ENCODE assay signal across 19 cellular contexts in the genomic region with DNA sequence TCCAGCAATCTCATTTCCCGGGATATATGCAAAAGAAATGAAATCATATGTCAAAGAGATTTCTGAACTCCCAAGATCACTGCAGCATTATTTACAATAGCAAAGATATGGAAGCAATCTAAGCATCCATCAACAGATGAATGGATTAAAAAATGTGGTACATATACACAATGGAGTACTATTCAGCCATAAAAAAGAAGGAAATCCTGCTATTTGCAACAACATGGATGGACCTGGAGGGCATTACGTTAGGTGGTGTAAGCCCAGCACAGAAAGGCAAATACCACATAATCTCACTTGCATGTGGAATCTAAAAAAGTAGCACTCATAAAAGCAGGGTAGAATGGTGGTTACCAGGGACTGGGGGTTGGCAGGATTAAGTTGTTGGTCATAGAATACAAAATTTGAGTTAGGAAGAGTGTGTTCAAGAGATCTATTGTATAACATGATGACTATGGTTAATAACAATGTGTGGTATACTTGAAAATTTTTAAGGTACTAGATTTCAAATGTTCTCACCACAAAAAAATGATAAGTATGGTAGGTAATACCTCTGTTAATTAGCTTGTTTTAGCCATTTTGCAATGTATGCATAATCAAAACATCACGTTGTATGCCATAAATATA. TPM values are rescaled to one million over a fixed set of nuclear protein-coding genes. Genes with fewer than 3 reads are reported as not detected.
DNase-seq lines count a peak whose midpoint lies in the region; ATAC-seq, FAIRE-seq and TF ChIP-seq lines count a peak whose summit lies in the region.
"Had no signal": no experiment of that assay in that cellular context is flagged by ENCODE, and none has a peak within 500 bp of the region (broad histone marks: within the 10 kb centered on the region; RNA-seq: fewer than 3 reads in every experiment).

No MANE protein-coding gene starts in this region.

- H3K27ac Mint-ChIP-seq in astrocyte (ENCODE audit: unreplicated experiment), result no peak overlapping the region
- H3K27ac Mint-ChIP-seq: CD14-positive monocyte; CD8-positive, alpha-beta T cell had no signal

- no peak for ATAC-seq in SK-N-SH treated with all-trans-retinoic acid at 6 μM for 48 hours
- ATAC-seq: A549; CD8-positive, alpha-beta T cell; GM12878; HCT116 had no signal

- H3K36me3 ChIP-seq in SK-N-SH (replicated peaks in 1 of 2; ENCODE audit: control insufficient read depth in 1 of 2, insufficient read depth in 2 of 2, low read length in 1 of 2) (no peaks in the 10 kb centered on the region), HEK293 (ENCODE audit: control insufficient read depth in 2 of 2, insufficient read depth in 1 of 2, low read length in 2 of 2) (no peaks in the 10 kb centered on the region), astrocyte (ENCODE audit: insufficient read depth, low read length) (no peaks in the 10 kb centered on the region)
- H3K36me3 ChIP-seq: BLaER1 had no signal

- DNase-seq in SK-N-SH, result no peak
- peak; percentile 18 for DNase-seq in astrocyte (ENCODE audit: low read depth)
- DNase-seq in NCI-H1048 (lab: John Stamatoyannopoulos, UW), result no peak
- DNase-seq in substantia nigra (lab: John Stamatoyannopoulos, UW), result no peak
- DNase-seq in NK-92 treated with Interleukin-12 subunit alpha and Interleukin-12 subunit beta, amount 100 ng/mL, for 24 hours (lab: John Stamatoyannopoulos, UW), result no peak
- DNase-seq: Calu3; CD8-positive, alpha-beta T cell; DMS79 treated with DMSO at 0.1 percent for 48 hours; EL; GOT3; H7 had no signal

- peaks cover 15% of the 10 kb centered on the region for H3K27me3 Mint-ChIP-seq in astrocyte (ENCODE audit: low read depth, unreplicated experiment)

- no peaks in the 10 kb centered on the region for H4K20me1 ChIP-seq in SK-N-SH (ENCODE audit: insufficient read depth)
- H4K20me1 ChIP-seq in astrocyte (ENCODE audit: insufficient read depth, low read length), result no peaks in the 10 kb centered on the region
- H4K20me1 ChIP-seq: BLaER1 had no signal

- peaks cover 5% of the 10 kb centered on the region for H3K9me3 Mint-ChIP-seq in astrocyte (ENCODE audit: unreplicated experiment)

- no peaks in the 10 kb centered on the region for H3K9me2 ChIP-seq in SK-N-SH

- H3K9ac ChIP-seq in SK-N-SH (no peak overlapping the region), astrocyte (ENCODE audit: low read length) (no peak overlapping the region)
- H3K9ac ChIP-seq: BLaER1 had no signal

- no peaks in the 10 kb centered on the region for H3K9me3 ChIP-seq in SK-N-SH
- H3K9me3 ChIP-seq in HEK293 (ENCODE audit: control insufficient read depth, insufficient read depth, low read depth, low read length), result no peaks in the 10 kb centered on the region
- H3K9me3 ChIP-seq in astrocyte (ENCODE audit: insufficient read depth, low read depth, low read length), result no peaks in the 10 kb centered on the region
- H3K9me3 ChIP-seq: BLaER1 had no signal

- no peaks in the 10 kb centered on the region for H3K4me1 Mint-ChIP-seq in astrocyte (ENCODE audit: low read depth, unreplicated experiment)
- H3K4me1 Mint-ChIP-seq: CD14-positive monocyte had no signal

- FAIRE-seq in astrocyte (lab: Jason Lieb, UNC), result no peak
- FAIRE-seq: A549, GM12878 had no signal

- whole genome bisulfite sequencing in SK-N-SH (ENCODE audit: low lambda C conversion rate), result 66% methylated on average over 3 of the region's 3 CpGs

- TF ChIP-seq CTCF in SK-N-SH (IDR thresholded peaks at IDR 0.05) (no peak), HEK293 (tag by site-specific recombination; IDR thresholded peaks at IDR 0.05) (no peak), astrocyte (IDR thresholded peaks at IDR 0.05; ENCODE audit: insufficient read depth, low read depth, low read length) (no peak)

- no peak overlapping the region for H3K4me2 ChIP-seq in SK-N-SH
- H3K4me2 ChIP-seq in astrocyte (ENCODE audit: low read length), result no peak overlapping the region
- H3K4me2 ChIP-seq: A549, BLaER1 had no signal

- H3K4me3 ChIP-seq in SK-N-SH (ENCODE audit: low read depth in 2 of 2, low read length in 1 of 2) (no peak overlapping the region), HEK293 (ENCODE audit: low read depth, low read length) (no peak overlapping the region), astrocyte (ENCODE audit: insufficient read depth, low read depth, low read length) (no peak overlapping the region)
- H3K4me3 ChIP-seq: A549, BLaER1, GM12878 had no signal

- H3K4me3 Mint-ChIP-seq in astrocyte (ENCODE audit: unreplicated experiment), result no peak overlapping the region
- H3K4me3 Mint-ChIP-seq: CD14-positive monocyte; CD8-positive, alpha-beta T cell had no signal

- peaks cover 9 to 21% of the 10 kb centered on the region in 2 experiments for H3K4me1 ChIP-seq in SK-N-SH (ENCODE audit: control insufficient read depth in 1 of 2, insufficient read depth in 2 of 2, low read depth in 1 of 2, low read length in 1 of 2)
- H3K4me1 ChIP-seq in HEK293 (ENCODE audit: control insufficient read depth, insufficient read depth, low read length), result no peaks in the 10 kb centered on the region
- H3K4me1 ChIP-seq in astrocyte (ENCODE audit: insufficient read depth, low read length), result peaks cover 3% of the 10 kb centered on the region
- H3K4me1 ChIP-seq: A549, BLaER1 had no signal

- no peak for TF ChIP-seq EP300 in SK-N-SH (IDR thresholded peaks at IDR 0.05; ENCODE audit: borderline replicate concordance in 1 of 2, low read depth in 1 of 2, low read length in 1 of 2)

- H3K27me3 ChIP-seq in SK-N-SH (ENCODE audit: insufficient read depth) (no peaks in the 10 kb centered on the region), astrocyte (ENCODE audit: insufficient read depth, low read length) (no peaks in the 10 kb centered on the region)
- H3K27me3 ChIP-seq: BLaER1 had no signal

- H2AFZ ChIP-seq in SK-N-SH (ENCODE audit: low read depth), result no peak overlapping the region
- H2AFZ ChIP-seq in astrocyte (ENCODE audit: low read depth, low read length), result no peak overlapping the region

- H3K36me3 Mint-ChIP-seq in astrocyte (ENCODE audit: low read depth, unreplicated experiment), result no peaks in the 10 kb centered on the region
- H3K36me3 Mint-ChIP-seq: CD14-positive monocyte; CD8-positive, alpha-beta T cell had no signal

- no peak overlapping the region for H3K27ac ChIP-seq in SK-N-SH (ENCODE audit: low read depth in 2 of 2, low read length in 1 of 2)
- no peak overlapping the region for H3K27ac ChIP-seq in HEK293 (ENCODE audit: extremely low read depth, low read depth, low read length)
- no peak overlapping the region for H3K27ac ChIP-seq in astrocyte (ENCODE audit: low read depth, low read length)
- H3K27ac ChIP-seq in substantia nigra (ENCODE audit: low read depth, low read length, poor library complexity, severe bottlenecking), result no peak overlapping the region
- H3K27ac ChIP-seq: 22Rv1, A549, BLaER1 had no signal

- CTCF ChIA-PET in SK-N-SH (lab: Yijun Ruan, JAX), result interaction anchor here (0.9 to 2.0 kb wide), 2 partner anchors 79 to 105 kb away, joined by 3 to 9 read pairs; no protein-coding TSS in a partner anchor
- CTCF ChIA-PET in HEK293 (lab: Yijun Ruan, JAX), result interaction anchor here (0.6 to 2.7 kb wide), 6 partner anchors 9 to 78 kb away, joined by 3 to 10 read pairs (median 4); no protein-coding TSS in a partner anchor

- TF ChIP-seq RAD21 in SK-N-SH (IDR thresholded peaks at IDR 0.05; ENCODE audit: low read length), result no peak

- H3K79me2 ChIP-seq in SK-N-SH (ENCODE audit: insufficient read depth) (no peaks in the 10 kb centered on the region), astrocyte (ENCODE audit: insufficient read depth, low read length) (no peaks in the 10 kb centered on the region)

- POLR2A ChIA-PET in SK-N-SH (lab: Yijun Ruan, JAX), result no interaction called here
- POLR2A ChIA-PET in HEK293 (lab: Yijun Ruan, JAX), result no interaction called here

- H3F3A ChIP-seq in SK-N-SH (replicated peaks; ENCODE audit: insufficient read depth), result peaks cover 16% of the 10 kb centered on the region

TF ChIP-seq in SK-N-SH treated with all-trans-retinoic acid at 6 μM for 48 hours, 23 proteins besides CTCF, POLR2A, EP300 and RAD21:
- TF ChIP-seq ZFP30 (CRISPR knock-in tag; IDR thresholded peaks at IDR 0.05) (no peak), ZNF8 (CRISPR knock-in tag; IDR thresholded peaks at IDR 0.05) (0 out of 2 replicates have a peak, but pooled peaks have one; percentile 40)

TF ChIP-seq in SK-N-SH, 30 proteins besides CTCF, POLR2A, EP300 and RAD21 (continues in another document):
- no peak for TF ChIP-seq NRF1 (IDR thresholded peaks at IDR 0.05; ENCODE audit: low read depth, low read length)
- TF ChIP-seq NFIC (IDR thresholded peaks at IDR 0.05; ENCODE audit: borderline replicate concordance), result no peak
- no peak for TF ChIP-seq SMC3 (IDR thresholded peaks at IDR 0.05; ENCODE audit: low read depth, low read length)
- TF ChIP-seq, protein P1, sequence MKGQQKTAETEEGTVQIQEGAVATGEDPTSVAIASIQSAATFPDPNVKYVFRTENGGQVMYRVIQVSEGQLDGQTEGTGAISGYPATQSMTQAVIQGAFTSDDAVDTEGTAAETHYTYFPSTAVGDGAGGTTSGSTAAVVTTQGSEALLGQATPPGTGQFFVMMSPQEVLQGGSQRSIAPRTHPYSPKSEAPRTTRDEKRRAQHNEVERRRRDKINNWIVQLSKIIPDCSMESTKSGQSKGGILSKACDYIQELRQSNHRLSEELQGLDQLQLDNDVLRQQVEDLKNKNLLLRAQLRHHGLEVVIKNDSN (IDR thresholded peaks at IDR 0.05; ENCODE audit: borderline replicate concordance, low read depth), result no peak
- TF ChIP-seq JUND (IDR thresholded peaks at IDR 0.05), result no peak
- TF ChIP-seq FOSL2 (IDR thresholded peaks at IDR 0.05; ENCODE audit: borderline replicate concordance, low read depth), result no peak

TF ChIP-seq in HEK293, 187 proteins besides CTCF, POLR2A, EP300 and RAD21:
- peak; percentile 74 for TF ChIP-seq ZNF146 (tag by site-specific recombination; IDR thresholded peaks at IDR 0.05)
- no peak for TF ChIP-seq BCL11A (tag by site-specific recombination; IDR thresholded peaks at IDR 0.05; ENCODE audit: low read depth)

RNA-seq across cellular contexts. Expression of a gene that starts 32.9 kb away (rescaled TPM):
- polyA plus RNA-seq in SK-N-SH (2012; rRNA removed), result 0.26 and 1.0 TPM in 2 replicates
- 1.9 TPM in 2 replicates for polyA plus RNA-seq in SK-N-SH (2012; cell fraction: cytosol; rRNA removed)
- polyA plus RNA-seq in SK-N-SH (2012; cell fraction: nucleus; rRNA removed), result 0.25 and 0.52 TPM in 2 replicates
- 1.0 and 1.1 TPM in 2 replicates for total RNA-seq in astrocyte

RNA-seq across cellular contexts. Expression of a gene that starts 34.0 kb away (rescaled TPM):
- 15.8 and 16.2 TPM in 2 replicates for polyA plus RNA-seq in SK-N-SH (2012; rRNA removed)
- polyA plus RNA-seq in SK-N-SH (2012; cell fraction: cytosol; rRNA removed), result 10.3 and 13.2 TPM in 2 replicates
- polyA plus RNA-seq in SK-N-SH (2012; cell fraction: nucleus; rRNA removed), result 12.8 and 15.3 TPM in 2 replicates
- total RNA-seq in astrocyte, result 21.4 and 26.2 TPM in 2 replicates
